1 cellular context compared by ENCODE assay signal in the genomic region with DNA sequence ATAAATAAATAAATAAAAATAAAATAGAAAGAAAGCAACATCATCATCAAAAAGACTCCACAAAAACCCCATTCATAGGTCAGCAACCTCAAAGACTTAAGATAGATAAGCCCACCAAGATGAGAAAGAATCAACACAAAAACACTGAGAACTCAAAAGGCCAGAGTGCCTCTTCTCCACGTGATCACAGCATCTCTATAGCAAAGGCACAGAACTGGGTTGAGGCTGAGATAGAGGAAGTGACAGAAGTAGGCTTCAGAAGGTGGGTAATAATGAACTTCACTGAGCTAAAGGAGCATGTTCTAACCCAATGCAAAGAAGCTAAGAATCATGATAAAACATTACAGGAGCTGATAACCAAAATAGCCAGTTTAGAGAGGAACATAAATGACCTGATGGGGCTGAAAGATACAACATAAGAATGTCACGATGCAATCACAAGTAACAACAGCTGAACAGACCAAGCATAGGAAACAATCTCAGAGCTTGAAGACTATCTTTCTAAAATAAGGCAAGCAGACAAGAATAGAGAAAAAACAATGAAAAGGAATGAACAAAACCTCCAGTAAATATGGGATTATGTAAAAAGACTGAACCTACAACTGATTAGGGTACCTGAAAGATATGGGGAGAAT.
TF ChIP-seq lines count a peak whose summit lies in the region.

No MANE protein-coding gene starts in this region.

TF ChIP-seq in A549, 52 proteins besides CTCF, POLR2A, EP300 and RAD21:
- TF ChIP-seq, protein P1, sequence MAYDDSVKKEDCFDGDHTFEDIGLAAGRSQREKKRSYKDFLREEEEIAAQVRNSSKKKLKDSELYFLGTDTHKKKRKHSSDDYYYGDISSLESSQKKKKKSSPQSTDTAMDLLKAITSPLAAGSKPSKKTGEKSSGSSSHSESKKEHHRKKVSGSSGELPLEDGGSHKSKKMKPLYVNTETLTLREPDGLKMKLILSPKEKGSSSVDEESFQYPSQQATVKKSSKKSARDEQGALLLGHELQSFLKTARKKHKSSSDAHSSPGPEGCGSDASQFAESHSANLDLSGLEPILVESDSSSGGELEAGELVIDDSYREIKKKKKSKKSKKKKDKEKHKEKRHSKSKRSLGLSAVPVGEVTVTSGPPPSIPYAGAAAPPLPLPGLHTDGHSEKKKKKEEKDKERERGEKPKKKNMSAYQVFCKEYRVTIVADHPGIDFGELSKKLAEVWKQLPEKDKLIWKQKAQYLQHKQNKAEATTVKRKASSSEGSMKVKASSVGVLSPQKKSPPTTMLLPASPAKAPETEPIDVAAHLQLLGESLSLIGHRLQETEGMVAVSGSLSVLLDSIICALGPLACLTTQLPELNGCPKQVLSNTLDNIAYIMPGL (CRISPR knock-in tag; IDR thresholded peaks at IDR 0.05; ENCODE audit: borderline replicate concordance) = no peak
- TF ChIP-seq NPAS2 (CRISPR knock-in tag; IDR thresholded peaks at IDR 0.05; ENCODE audit: borderline replicate concordance) (no peak), TP53 (CRISPR knock-in tag; IDR thresholded peaks at IDR 0.05) (no peak), CHD4 (IDR thresholded peaks at IDR 0.05; ENCODE audit: borderline replicate concordance) (no peak), RARB (CRISPR knock-in tag; IDR thresholded peaks at IDR 0.05) (no peak)
- TF ChIP-seq, protein P2, sequence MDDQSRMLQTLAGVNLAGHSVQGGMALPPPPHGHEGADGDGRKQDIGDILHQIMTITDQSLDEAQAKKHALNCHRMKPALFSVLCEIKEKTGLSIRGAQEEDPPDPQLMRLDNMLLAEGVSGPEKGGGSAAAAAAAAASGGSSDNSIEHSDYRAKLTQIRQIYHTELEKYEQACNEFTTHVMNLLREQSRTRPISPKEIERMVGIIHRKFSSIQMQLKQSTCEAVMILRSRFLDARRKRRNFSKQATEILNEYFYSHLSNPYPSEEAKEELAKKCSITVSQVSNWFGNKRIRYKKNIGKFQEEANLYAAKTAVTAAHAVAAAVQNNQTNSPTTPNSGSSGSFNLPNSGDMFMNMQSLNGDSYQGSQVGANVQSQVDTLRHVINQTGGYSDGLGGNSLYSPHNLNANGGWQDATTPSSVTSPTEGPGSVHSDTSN (IDR thresholded peaks at IDR 0.05) = no peak
